ENCODE assay signal across 9 cellular contexts in the genomic region with DNA sequence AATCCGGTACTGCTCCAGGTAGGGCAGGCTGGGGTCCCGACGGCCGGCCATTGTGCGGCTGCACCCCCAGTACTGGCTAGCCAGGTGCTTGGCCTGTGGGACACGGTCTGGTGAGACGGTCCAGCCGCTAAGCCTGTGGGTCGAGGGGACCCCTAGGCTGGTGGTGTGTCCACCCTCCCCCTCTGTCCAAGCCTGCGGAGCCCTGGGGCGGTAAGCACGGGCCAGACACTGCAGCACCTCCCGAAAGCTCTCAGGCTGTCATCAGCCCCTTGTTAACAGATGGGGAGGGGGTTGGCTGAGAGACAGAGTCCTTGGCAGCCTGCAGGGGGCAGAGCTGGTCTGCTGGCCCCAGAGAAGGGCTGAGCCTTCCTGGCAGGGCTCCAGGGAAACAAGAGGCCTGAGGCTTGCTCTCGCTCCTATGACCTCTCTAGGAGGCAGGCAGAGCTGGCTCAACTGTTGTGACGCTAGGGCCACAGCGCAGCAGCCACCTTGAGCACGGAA. TPM values are rescaled to one million over a fixed set of nuclear protein-coding genes. Genes with fewer than 3 reads are reported as not detected.
A peak's percentile ranks its signal among the peaks of the same experiment; 100 is the strongest.
DNase-seq lines count a peak whose midpoint lies in the region; ATAC-seq, FAIRE-seq and TF ChIP-seq lines count a peak whose summit lies in the region.
"Had no signal": no experiment of that assay in that cellular context is flagged by ENCODE, and none has a peak within 500 bp of the region (broad histone marks: within the 10 kb centered on the region; RNA-seq: fewer than 3 reads in every experiment).

No MANE protein-coding gene starts in this region.

- peaks cover 5 to 43% (median 20%) of the 10 kb centered on the region in 3 donors for H3K36me3 ChIP-seq in pancreas

- intact Hi-C loops in pancreas (cut with DNase I), result no loop called here

- no peaks in the 10 kb centered on the region for H3K4me1 Mint-ChIP-seq in immature natural killer cell

- H3K4me1 ChIP-seq in pancreas, result no peaks in the 10 kb centered on the region

- no peak overlapping the region for H3K27ac ChIP-seq in pancreas
- H3K27ac ChIP-seq: HL-60 had no signal

- no peaks in the 10 kb centered on the region for H3K27me3 ChIP-seq in pancreas

- H3K4me3 ChIP-seq in pancreas, result no peak overlapping the region

- TF ChIP-seq CTCF in GM10266 (IDR thresholded peaks at IDR 0.05; ENCODE audit: control insufficient read depth, insufficient read depth, low read depth, missing control alignments), result peak; percentile 37
- TF ChIP-seq CTCF in pancreas (IDR thresholded peaks at IDR 0.05), result peak in 1 of 4 donors; percentile 18

- H3K4me3 Mint-ChIP-seq in immature natural killer cell, result no peak overlapping the region

- DNase-seq in GM10266 (ENCODE audit: extremely low spot score), result no peak
- DNase-seq in NCI-H2196 treated with DMSO at 0.1 percent for 48 hours (lab: John Stamatoyannopoulos, UW; ENCODE audit: unreplicated experiment), result peak; percentile 67
- peak; percentile 32 for DNase-seq in fibroblast of peridontal ligament (ENCODE audit: extremely low read depth)
- peak in 5 of 6 donors; percentile 28 to 67 (median 55) for DNase-seq in pancreas
- no peak for DNase-seq in immature natural killer cell

- FAIRE-seq in pancreas (lab: Jason Lieb, UNC), result no peak

- peak in 3 of 4 donors; percentile 44 to 75 (median 54) for ATAC-seq in pancreas
- ATAC-seq in HG02973 (IDR thresholded peaks at IDR 0.05; ENCODE audit: unreplicated experiment), result no peak
- ATAC-seq in HG03139 (IDR thresholded peaks at IDR 0.05; ENCODE audit: unreplicated experiment), result no peak
- ATAC-seq in GM18907 (IDR thresholded peaks at IDR 0.05; ENCODE audit: unreplicated experiment), result no peak

- WGBS in pancreas, 2 donors, result 84 to 93% methylated on average over 17 of the region's 17 CpGs

- H3K36me3 Mint-ChIP-seq in immature natural killer cell, result peaks cover 6 to 9% (median 9%) of the 10 kb centered on the region in 3 donors

- H3K27me3 Mint-ChIP-seq in immature natural killer cell (ENCODE audit: low read depth in 3 of 3), result peaks cover 0 to 5% (median 2%) of the 10 kb centered on the region in 3 donors

- H3K27ac Mint-ChIP-seq in immature natural killer cell, result no peak overlapping the region

- H3K9me3 ChIP-seq in pancreas, result no peaks in the 10 kb centered on the region

- no peaks in the 10 kb centered on the region for H3K9me3 Mint-ChIP-seq in immature natural killer cell

RNA-seq across cellular contexts. Expression of a gene that starts 11.8 kb away (rescaled TPM):
- total RNA-seq in pancreas, result 10 to 100 TPM in 5 of 6 donors, 1 to 10 TPM in 1; 8.6 to 19.1 (median 13.6) TPM
- polyA plus RNA-seq in pancreas, result 10 to 100 TPM; 49.2 to 53.1 TPM
- 1 to 10 TPM; 3.4 to 6.2 (median 4.2) TPM for polyA plus RNA-seq in immature natural killer cell

RNA-seq across cellular contexts. Expression of a gene that starts 37.2 kb away (rescaled TPM):
- 10 to 100 TPM; 42.1 to 77.4 (median 49.8) TPM for total RNA-seq in pancreas
- polyA plus RNA-seq in pancreas (10 to 100 TPM; 69.7 to 87.2 TPM), immature natural killer cell (10 to 100 TPM; 11.7 to 50.8 (median 14.5) TPM)

RNA-seq across cellular contexts. Expression of a gene that starts 49.7 kb away (rescaled TPM):
- total RNA-seq in pancreas, result 100 to 1,000 TPM; 159 to 261 (median 228) TPM
- polyA plus RNA-seq in pancreas (100 to 1,000 TPM; 125 to 166 TPM), immature natural killer cell (100 to 1,000 TPM; 256 to 292 (median 268) TPM)

Comparison
In these comparisons a context has a peak if more than half of its experiments do, and no peak if none do; other contexts are left out.
1. DNase-seq: peak in NCI-H2196 treated with DMSO at 0.1 percent for 48 hours (single experiment), fibroblast of peridontal ligament (single experiment) and pancreas (5 of 6); none in GM10266 (single experiment) and immature natural killer cell (0 of 3).
2. ATAC-seq: peak in pancreas (3 of 4); none in HG02973 (single experiment), HG03139 (single experiment) and GM18907 (single experiment).
3. RNA of a gene that starts 11.8 kb away (polyA plus RNA-seq): 49.2 to 53.1 TPM in pancreas; 3.4 to 6.2 TPM in immature natural killer cell; every median in the first group is over 4 times any median in the second.